Comparison of ENCODE assay signal across 21 cellular contexts in the genomic region with DNA sequence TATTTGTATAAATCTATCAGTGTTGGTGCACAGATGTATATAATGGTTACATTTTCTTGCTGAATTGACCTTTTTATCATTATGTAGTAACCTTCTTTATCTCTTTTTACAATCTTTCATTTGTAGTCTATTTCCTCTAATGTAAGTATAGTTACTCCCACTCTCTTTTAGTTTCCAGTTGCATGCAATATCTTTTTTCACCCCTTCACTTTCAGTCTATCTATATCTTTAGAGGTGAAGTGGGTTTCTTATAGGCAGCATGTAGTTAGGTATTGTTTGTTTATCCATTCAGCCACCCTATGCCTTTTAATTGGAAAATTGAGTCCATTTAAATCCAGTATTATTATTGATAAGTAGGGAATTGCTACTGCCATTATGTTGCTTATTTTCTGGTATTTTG. TPM values are rescaled to one million over a fixed set of nuclear protein-coding genes. Genes with fewer than 3 reads are reported as not detected.
A peak's percentile ranks its signal among the peaks of the same experiment; 100 is the strongest.
DNase-seq lines count a peak whose midpoint lies in the region; ATAC-seq, FAIRE-seq and TF ChIP-seq lines count a peak whose summit lies in the region.
"Had no signal": no experiment of that assay in that cellular context is flagged by ENCODE, and none has a peak within 500 bp of the region (broad histone marks: within the 10 kb centered on the region; RNA-seq: fewer than 3 reads in every experiment).

No MANE protein-coding gene starts in this region.

- no peak overlapping the region for H3K4me2 ChIP-seq in OCI-LY7 (ENCODE audit: low read length)

- POLR2A ChIA-PET in CD4-positive, alpha-beta memory T cell (lab: Charles Lee; ENCODE audit: partially characterized antibody), result no interaction called here
- POLR2A ChIA-PET in OCI-LY7 (lab: Charles Lee), result interaction anchor here (1.7 kb wide), 1 partner anchor 20 kb away, joined by 3 read pairs; no protein-coding TSS in a partner anchor
- POLR2A ChIA-PET in naive thymus-derived CD4-positive, alpha-beta T cell (lab: Charles Lee), result interaction anchor here (0.6 kb wide), 1 partner anchor 406 kb away, joined by 3 read pairs; no protein-coding TSS in a partner anchor

- peak overlapping the region; percentile 18 for H3K4me3 ChIP-seq in CD4-positive, CD25-positive, alpha-beta regulatory T cell (ENCODE audit: low read depth, low read length)
- H3K4me3 ChIP-seq in CD4-positive, alpha-beta memory T cell (ENCODE audit: low read length in 2 of 2), result no peak overlapping the region
- H3K4me3 ChIP-seq in OCI-LY7 (ENCODE audit: low read depth, low read length, poor library complexity, severe bottlenecking), result no peak overlapping the region
- no peak overlapping the region for H3K4me3 ChIP-seq in naive thymus-derived CD4-positive, alpha-beta T cell (ENCODE audit: low read length)
- no peak overlapping the region for H3K4me3 ChIP-seq in pancreas
- H3K4me3 ChIP-seq: MG63, SJSA1 had no signal

- no peak overlapping the region for H2AFZ ChIP-seq in OCI-LY7 (ENCODE audit: low read length)

- peak overlapping the region in 1 of 3 donors; percentile 11 for H3K27ac Mint-ChIP-seq in CD4-positive, CD25-positive, alpha-beta regulatory T cell
- peak overlapping the region in 6 of 7 donors; percentile 2 to 96 (median 60) for H3K27ac Mint-ChIP-seq in CD4-positive, alpha-beta memory T cell
- H3K27ac Mint-ChIP-seq in naive thymus-derived CD4-positive, alpha-beta T cell, result peak overlapping the region in 7 of 9 donors; percentile 36 to 97 (median 56)

- H3K36me3 Mint-ChIP-seq in CD4-positive, CD25-positive, alpha-beta regulatory T cell, result no peaks in the 10 kb centered on the region
- peaks cover 0 to 2% of the 10 kb centered on the region in 2 donors for H3K36me3 Mint-ChIP-seq in CD4-positive, alpha-beta memory T cell
- H3K36me3 Mint-ChIP-seq in naive thymus-derived CD4-positive, alpha-beta T cell, result peaks cover 0 to 25% (median 0%) of the 10 kb centered on the region in 5 donors

- H3K79me2 ChIP-seq in OCI-LY7 (ENCODE audit: insufficient read depth, low read depth, low read length), result peaks cover 7% of the 10 kb centered on the region; the same call in 1 of the 2 replicates

- peak overlapping the region; percentile 29 for H3K27ac ChIP-seq in CD4-positive, CD25-positive, alpha-beta regulatory T cell (ENCODE audit: insufficient read depth, low read length, poor library complexity, severe bottlenecking)
- no peak overlapping the region for H3K27ac ChIP-seq in CD4-positive, alpha-beta memory T cell (ENCODE audit: low read depth, low read length)
- peak overlapping the region; percentile 4 for H3K27ac ChIP-seq in OCI-LY7 (ENCODE audit: low read depth, low read length, poor library complexity, severe bottlenecking)
- H3K27ac ChIP-seq in naive thymus-derived CD4-positive, alpha-beta T cell (ENCODE audit: low read depth, low read length), result no peak overlapping the region
- H3K27ac ChIP-seq in pancreas, result no peak overlapping the region
- H3K27ac ChIP-seq: SJSA1 had no signal

- no peaks in the 10 kb centered on the region for H3K27me3 Mint-ChIP-seq in CD4-positive, CD25-positive, alpha-beta regulatory T cell
- no peaks in the 10 kb centered on the region for H3K27me3 Mint-ChIP-seq in CD4-positive, alpha-beta memory T cell
- no peaks in the 10 kb centered on the region for H3K27me3 Mint-ChIP-seq in naive thymus-derived CD4-positive, alpha-beta T cell

- peaks cover 0 to 4% (median 0%) of the 10 kb centered on the region in 7 donors for H3K9me3 Mint-ChIP-seq in CD4-positive, CD25-positive, alpha-beta regulatory T cell
- peaks cover 0 to 8% (median 3%) of the 10 kb centered on the region in 8 donors for H3K9me3 Mint-ChIP-seq in CD4-positive, alpha-beta memory T cell
- H3K9me3 Mint-ChIP-seq in naive thymus-derived CD4-positive, alpha-beta T cell, result peaks cover 0 to 11% (median 1%) of the 10 kb centered on the region in 11 donors

- intact Hi-C loops in CD4-positive, alpha-beta memory T cell (cut with micrococcal nuclease), result loop anchor here (10.0 kb wide), 1 partner anchor 148 kb away; no protein-coding TSS in a partner anchor
- intact Hi-C loops in OCI-LY7 (cut with micrococcal nuclease; ENCODE audit: unreplicated experiment) (loop anchor here (5.0 to 10.0 kb wide), 2 partner anchors 140 to 408 kb away; no protein-coding TSS in a partner anchor), pancreas (cut with DNase I) (no loop called here)
- intact Hi-C loops in naive thymus-derived CD4-positive, alpha-beta T cell (cut with micrococcal nuclease), result no loop called here

- no peaks in the 10 kb centered on the region for H3K9me2 ChIP-seq in OCI-LY7 (ENCODE audit: insufficient read depth, low read length)

- no peaks in the 10 kb centered on the region for H3K27me3 ChIP-seq in CD4-positive, CD25-positive, alpha-beta regulatory T cell (ENCODE audit: control insufficient read depth, insufficient read depth, low read length)
- H3K27me3 ChIP-seq in CD4-positive, alpha-beta memory T cell (ENCODE audit: insufficient read depth, low read length), result no peaks in the 10 kb centered on the region
- no peaks in the 10 kb centered on the region for H3K27me3 ChIP-seq in naive thymus-derived CD4-positive, alpha-beta T cell (ENCODE audit: control insufficient read depth in 2 of 2, insufficient read depth in 2 of 2, low read length in 2 of 2)
- H3K27me3 ChIP-seq in pancreas, result no peaks in the 10 kb centered on the region
- H3K27me3 ChIP-seq: MG63, SJSA1 had no signal

- no TSS peak for BruUV-seq in OCI-LY7 (replicated peaks; lab: Mats Ljungman, UMichigan)

- ATAC-seq in CD4-positive, CD25-positive, alpha-beta regulatory T cell (ENCODE audit: low read depth in 2 of 2), result no peak
- ATAC-seq in naive thymus-derived CD4-positive, alpha-beta T cell, result no peak
- ATAC-seq in pancreas, result no peak
- ATAC-seq: Right ventricle myocardium inferior had no signal

- no peak for DNase-seq in CD4-positive, CD25-positive, alpha-beta regulatory T cell
- DNase-seq in CD4-positive, alpha-beta memory T cell, result no peak
- DNase-seq in OCI-LY7 (ENCODE audit: low spot score) (no peak), pancreas (no peak), A172 (ENCODE audit: low spot score) (no peak), 8988T (no peak)
- DNase-seq in naive thymus-derived CD4-positive, alpha-beta T cell, result no peak
- DNase-seq: C1 segment of cervical spinal cord, COR-L47, DMS79, Kasumi-1, MG63, NCI-H1092, NCI-H1436, NCI-H1930, NCI-H2227 treated with DMSO at 0.1 percent for 48 hours, NCI-H510A treated with DMSO at 0.1 percent for 48 hours, NCI-H774 had no signal

- no peaks in the 10 kb centered on the region for H4K20me1 ChIP-seq in OCI-LY7 (ENCODE audit: insufficient read depth, low read length)

- CTCF ChIA-PET in CD4-positive, alpha-beta memory T cell (lab: Charles Lee; ENCODE audit: partially characterized antibody), result interaction anchor here (0.7 kb wide), 1 partner anchor 16 kb away, joined by 3 read pairs; no protein-coding TSS in a partner anchor
- CTCF ChIA-PET in OCI-LY7 (lab: Charles Lee; ENCODE audit: unreplicated experiment), result no interaction called here
- CTCF ChIA-PET in naive thymus-derived CD4-positive, alpha-beta T cell (lab: Charles Lee), result no interaction called here

- no peak for FAIRE-seq in pancreas (lab: Jason Lieb, UNC)
- FAIRE-seq: H54 had no signal

- H3K4me1 ChIP-seq in CD4-positive, CD25-positive, alpha-beta regulatory T cell (ENCODE audit: control insufficient read depth, insufficient read depth, low read length, poor library complexity, severe bottlenecking), result peaks cover 25% of the 10 kb centered on the region
- peaks cover 57% of the 10 kb centered on the region for H3K4me1 ChIP-seq in CD4-positive, alpha-beta memory T cell (ENCODE audit: insufficient read depth, low read length)
- H3K4me1 ChIP-seq in OCI-LY7 (ENCODE audit: insufficient read depth, low read length, poor library complexity, severe bottlenecking), result peaks cover 45% of the 10 kb centered on the region
- peaks cover 34 to 38% of the 10 kb centered on the region in 2 donors for H3K4me1 ChIP-seq in naive thymus-derived CD4-positive, alpha-beta T cell (ENCODE audit: control insufficient read depth in 2 of 2, insufficient read depth in 2 of 2, low read length in 2 of 2)
- H3K4me1 ChIP-seq in pancreas, result no peaks in the 10 kb centered on the region
- H3K4me1 ChIP-seq: SJSA1 had no signal

- no peaks in the 10 kb centered on the region for H3K36me3 ChIP-seq in CD4-positive, CD25-positive, alpha-beta regulatory T cell (ENCODE audit: control insufficient read depth, insufficient read depth, low read length)
- H3K36me3 ChIP-seq in CD4-positive, alpha-beta memory T cell (ENCODE audit: insufficient read depth, low read length), result no peaks in the 10 kb centered on the region
- H3K36me3 ChIP-seq in OCI-LY7 (ENCODE audit: insufficient read depth, low read length) (peaks cover 7% of the 10 kb centered on the region; the same call in 1 of the 2 replicates), pancreas (no peaks in the 10 kb centered on the region)
- no peaks in the 10 kb centered on the region for H3K36me3 ChIP-seq in naive thymus-derived CD4-positive, alpha-beta T cell (ENCODE audit: control insufficient read depth in 2 of 3, insufficient read depth in 3 of 3, low read length in 3 of 3)
- H3K36me3 ChIP-seq: MG63, SJSA1 had no signal

- H3K4me1 Mint-ChIP-seq in CD4-positive, CD25-positive, alpha-beta regulatory T cell, result peaks cover 24 to 57% (median 44%) of the 10 kb centered on the region in 4 donors
- peaks cover 36 to 79% (median 61%) of the 10 kb centered on the region in 4 donors for H3K4me1 Mint-ChIP-seq in CD4-positive, alpha-beta memory T cell
- H3K4me1 Mint-ChIP-seq in naive thymus-derived CD4-positive, alpha-beta T cell, result peaks cover 42 to 76% (median 67%) of the 10 kb centered on the region in 7 donors

- TF ChIP-seq CTCF in OCI-LY7 (conservative IDR thresholded peaks at IDR 0.05; ENCODE audit: low read length) (no peak), pancreas (IDR thresholded peaks at IDR 0.05) (no peak)

- H3K9me3 ChIP-seq in CD4-positive, CD25-positive, alpha-beta regulatory T cell (ENCODE audit: control insufficient read depth in 2 of 2, low read length in 2 of 2), result no peaks in the 10 kb centered on the region
- no peaks in the 10 kb centered on the region for H3K9me3 ChIP-seq in CD4-positive, alpha-beta memory T cell (ENCODE audit: control insufficient read depth in 1 of 2, low read length in 2 of 2)
- H3K9me3 ChIP-seq in OCI-LY7 (ENCODE audit: low read length) (peaks cover 16% of the 10 kb centered on the region; the same call in 1 of the 2 replicates), pancreas (no peaks in the 10 kb centered on the region)
- H3K9me3 ChIP-seq in naive thymus-derived CD4-positive, alpha-beta T cell (ENCODE audit: control insufficient read depth in 2 of 3, low read length in 3 of 3), result no peaks in the 10 kb centered on the region
- H3K9me3 ChIP-seq: MG63, SJSA1 had no signal

- H3K4me3 Mint-ChIP-seq in CD4-positive, CD25-positive, alpha-beta regulatory T cell, result peak overlapping the region in 2 of 4 donors; percentile 23 to 57
- H3K4me3 Mint-ChIP-seq in CD4-positive, alpha-beta memory T cell, result peak overlapping the region in 1 of 8 donors; percentile 34
- peak overlapping the region in 4 of 10 donors; percentile 10 to 61 (median 46) for H3K4me3 Mint-ChIP-seq in naive thymus-derived CD4-positive, alpha-beta T cell

RNA-seq across cellular contexts. Expression of gene EMB, which starts 6.1 kb away (rescaled TPM):
- total RNA-seq in CD4-positive, CD25-positive, alpha-beta regulatory T cell, result 195 TPM
- 100 to 1,000 TPM; 130 to 304 (median 229) TPM for polyA plus RNA-seq in CD4-positive, CD25-positive, alpha-beta regulatory T cell
- total RNA-seq in CD4-positive, alpha-beta memory T cell, result 100 to 1,000 TPM; 264 to 277 TPM
- polyA plus RNA-seq in CD4-positive, alpha-beta memory T cell, result 100 to 1,000 TPM; 176 to 275 TPM
- 75.7 and 78.9 TPM in 2 replicates for total RNA-seq in OCI-LY7 (2014; rRNA removed; shearing (Covaris generic))
- total RNA-seq in OCI-LY7 (2022), result 125 and 141 TPM in 2 replicates
- total RNA-seq in naive thymus-derived CD4-positive, alpha-beta T cell, result 100 to 1,000 TPM; 124 to 169 (median 159) TPM
- 100 to 1,000 TPM; 105 to 204 TPM for polyA plus RNA-seq in naive thymus-derived CD4-positive, alpha-beta T cell
- total RNA-seq in pancreas, result 1 to 10 TPM in 5 of 6 donors, under 1 TPM in 1; 0.93 to 9.3 (median 4.4) TPM
- polyA plus RNA-seq in pancreas, result 1 to 10 TPM; 1.1 to 3.5 TPM
- 0.12 TPM in 1 of 2 replicates, not detected in the other for total RNA-seq in A172 (2014; rRNA removed; shearing (Covaris generic))
- total RNA-seq: SJSA1 had no signal

Comparison
In these comparisons a context has a peak if more than half of its experiments do, and no peak if none do; other contexts are left out.
1. H3K27ac ChIP-seq: peak in CD4-positive, CD25-positive, alpha-beta regulatory T cell (single experiment) and OCI-LY7 (single experiment); none in CD4-positive, alpha-beta memory T cell (single experiment), naive thymus-derived CD4-positive, alpha-beta T cell (single experiment) and pancreas (0 of 4).
2. RNA of gene EMB, which starts 6.1 kb away (total RNA-seq): 264 to 277 TPM in CD4-positive, alpha-beta memory T cell, 195 TPM in CD4-positive, CD25-positive, alpha-beta regulatory T cell (single experiment), 124 to 169 TPM in naive thymus-derived CD4-positive, alpha-beta T cell and 75.7 to 141 TPM in OCI-LY7; 0.93 to 9.3 TPM in pancreas and 0.12 TPM in A172; every median in the first group is over 4 times any median in the second.
3. intact Hi-C loops: an anchor here in CD4-positive, alpha-beta memory T cell (10.0 kb wide) and OCI-LY7 (5.0 to 10.0 kb wide); none called in naive thymus-derived CD4-positive, alpha-beta T cell and pancreas.